ENCODE assay signal across 1 cellular context in genomic region chr10:22464966-22465627, GRCh38.
TF ChIP-seq lines count a peak whose summit lies in the region.

No MANE protein-coding gene starts in this region.

TF ChIP-seq in K562, 482 proteins besides CTCF, POLR2A, EP300 and RAD21:
- TF ChIP-seq LCOR (CRISPR knock-in tag; IDR thresholded peaks at IDR 0.05) (no peak), RFX1 (IDR thresholded peaks at IDR 0.05) (peak; percentile 67), ZNF124 (CRISPR knock-in tag; IDR thresholded peaks at IDR 0.05) (no peak)
